1 cellular context compared by ENCODE assay signal in genomic region chr22:41922336-41922735, GRCh38.
TF ChIP-seq lines count a peak whose summit lies in the region.

No MANE protein-coding gene starts in this region.

TF ChIP-seq in GM12878, 131 proteins besides CTCF, POLR2A, EP300 and RAD21:
- no peak for TF ChIP-seq ZZZ3 (IDR thresholded peaks at IDR 0.05; ENCODE audit: control insufficient read depth, insufficient read length, low read depth)
- TF ChIP-seq TCF12 (IDR thresholded peaks at IDR 0.05; ENCODE audit: low read depth, low read length): 0 out of 2 replicates have a peak, but pooled peaks have one; percentile 30
- no peak for TF ChIP-seq BMI1 (IDR thresholded peaks at IDR 0.05; ENCODE audit: borderline replicate concordance)
- peak; percentile 43 for TF ChIP-seq E2F8 (IDR thresholded peaks at IDR 0.05; ENCODE audit: low read depth, partially characterized antibody)
- peak; percentile 38 for TF ChIP-seq SKIL (IDR thresholded peaks at IDR 0.05; ENCODE audit: low read depth, poor library complexity, severe bottlenecking)
TF ChIP-seq in GM12878: peak in this region for 3.
